8 cellular contexts compared by ENCODE assay signal in the genomic region with DNA sequence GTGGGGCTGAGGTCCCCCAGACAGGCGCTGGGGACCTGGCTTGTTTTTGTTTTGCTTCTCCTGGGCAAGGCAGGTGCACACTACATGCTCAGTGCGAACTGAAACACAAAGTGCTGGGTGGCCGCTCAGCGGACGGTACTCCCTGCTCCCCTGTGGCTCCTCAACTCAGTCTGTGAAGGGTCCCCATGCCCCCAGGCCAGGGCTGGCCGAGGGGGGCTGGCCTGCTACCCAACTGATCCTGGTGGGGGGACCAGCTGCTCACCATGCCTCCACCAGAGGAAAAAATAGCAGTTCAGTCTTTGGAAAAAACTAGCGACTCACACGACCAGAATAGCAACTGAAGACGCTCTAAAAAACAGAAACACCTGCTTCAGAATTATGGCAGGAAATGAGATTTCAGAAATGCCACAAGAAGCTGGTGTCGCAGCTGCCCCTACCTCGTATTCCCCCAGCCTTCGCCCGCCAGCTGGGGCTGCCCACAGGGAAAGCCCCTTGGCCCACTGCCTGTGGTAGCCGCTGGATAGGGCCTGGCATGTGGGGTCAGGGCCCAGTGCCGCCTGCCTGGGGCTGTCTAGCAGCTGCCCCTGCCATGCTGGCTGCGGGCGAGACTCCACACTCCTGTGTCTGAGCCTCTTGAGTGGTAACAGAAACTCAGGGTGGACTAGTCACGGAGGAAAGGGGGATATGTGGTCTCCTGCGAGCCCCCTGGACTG. TPM values are rescaled to one million over a fixed set of nuclear protein-coding genes. Genes with fewer than 3 reads are reported as not detected.
DNase-seq lines count a peak whose midpoint lies in the region; ATAC-seq and TF ChIP-seq lines count a peak whose summit lies in the region.

No MANE protein-coding gene starts in this region.

- H3K9me3 Mint-ChIP-seq in natural killer cell, result peaks cover 0 to 3% of the 10 kb centered on the region in 2 donors

- peak; percentile 25 for DNase-seq in activated CD4-positive, alpha-beta T cell treated with anti-CD3 and anti-CD28 coated beads, Interleukin-2, amount 50 U/mL, for 1 hour
- DNase-seq in natural killer cell (peak; percentile 73), NCI-H774 (lab: John Stamatoyannopoulos, UW) (no peak), EL (no peak), left cardiac atrium (no peak), DMS114 treated with DMSO at 0.1 percent for 48 hours (lab: John Stamatoyannopoulos, UW; ENCODE audit: unreplicated experiment) (no peak)

- no peak for TF ChIP-seq CTCF in natural killer cell (IDR thresholded peaks at IDR 0.05)

- TF ChIP-seq POLR2A in GM19193 (IDR thresholded peaks at IDR 0.05; ENCODE audit: extremely low read depth, insufficient read depth, insufficient read length), result peak; percentile 48

- ATAC-seq in HG03095 (IDR thresholded peaks at IDR 0.05; ENCODE audit: unreplicated experiment), result peak; percentile 78
- peak; percentile 63 to 80 (median 75) for ATAC-seq in natural killer cell
- no peak for ATAC-seq in left cardiac atrium

- peaks cover 7% of the 10 kb centered on the region for H3K36me3 Mint-ChIP-seq in natural killer cell

- peak overlapping the region; percentile 97 to 99 for H3K27ac Mint-ChIP-seq in natural killer cell

- intact Hi-C loops in natural killer cell (cut with micrococcal nuclease) (loop anchor here (1.0 to 5.0 kb wide), 3 partner anchors 15 to 277 kb away; a partner anchor contains a TSS), left cardiac atrium (cut with DNase I) (no loop called here)

- no peaks in the 10 kb centered on the region for H3K27me3 Mint-ChIP-seq in natural killer cell (ENCODE audit: low read depth in 2 of 2)

- peaks cover 51 to 55% of the 10 kb centered on the region in 2 donors for H3K4me1 Mint-ChIP-seq in natural killer cell

- H3K4me3 Mint-ChIP-seq in natural killer cell, result peak overlapping the region; percentile 81

RNA-seq across cellular contexts. Expression of a gene that starts 43.7 kb away (rescaled TPM):
- total RNA-seq in natural killer cell (100 to 1,000 TPM; 189 to 205 (median 202) TPM), left cardiac atrium (10 to 100 TPM; 18.2 to 28.4 TPM)

Comparison
In these comparisons a context has a peak if more than half of its experiments do, and no peak if none do; other contexts are left out.
1. ATAC-seq: peak in HG03095 (single experiment) and natural killer cell (3 of 3); none in left cardiac atrium (0 of 2).
2. DNase-seq: peak in activated CD4-positive, alpha-beta T cell treated with anti-CD3 and anti-CD28 coated beads, Interleukin-2, amount 50 U/mL, for 1 hour (single experiment) and natural killer cell (single experiment); none in NCI-H774 (single experiment), EL (single experiment), left cardiac atrium (single experiment) and DMS114 treated with DMSO at 0.1 percent for 48 hours (single experiment).
3. RNA of a gene that starts 43.7 kb away (total RNA-seq): 189 to 205 TPM in natural killer cell; 18.2 to 28.4 TPM in left cardiac atrium; every median in the first group is over 4 times any median in the second.